ENCODE assay signal across 8 cellular contexts in the genomic region with DNA sequence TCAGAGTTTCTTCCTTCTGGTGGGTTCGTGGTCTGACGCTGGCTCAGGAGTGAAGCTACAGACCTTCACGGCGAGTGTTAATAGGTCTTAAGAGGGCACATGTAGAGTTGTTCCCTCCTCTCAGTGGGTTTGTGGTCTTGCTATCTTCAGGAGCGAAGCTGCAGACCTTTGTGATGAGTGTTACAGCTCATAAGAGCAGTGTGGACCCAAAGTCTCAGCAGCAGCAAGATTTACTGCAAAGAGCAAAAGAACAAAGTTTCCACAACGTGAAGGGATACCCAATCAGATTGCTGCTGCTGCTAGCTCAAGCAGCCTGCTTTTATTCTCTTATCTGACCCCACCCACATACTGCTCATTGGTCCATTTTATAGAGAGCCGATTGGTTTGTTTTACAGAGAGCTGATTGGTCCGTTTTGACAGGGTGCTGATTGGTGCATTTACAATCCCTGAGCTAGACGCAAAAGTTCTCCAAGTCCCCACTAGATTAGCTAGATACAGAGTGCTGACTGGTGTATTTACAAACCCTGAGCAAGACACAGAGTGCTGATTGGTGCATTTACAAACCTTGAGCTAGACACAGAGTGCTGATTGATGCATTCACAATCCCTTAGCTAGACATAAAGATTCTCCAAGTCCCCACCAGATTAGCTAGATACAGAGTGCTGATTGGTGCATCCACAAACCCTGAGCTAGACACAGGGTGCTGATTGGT. TPM values are rescaled to one million over a fixed set of nuclear protein-coding genes. Genes with fewer than 3 reads are reported as not detected.
DNase-seq lines count a peak whose midpoint lies in the region; ATAC-seq, FAIRE-seq and TF ChIP-seq lines count a peak whose summit lies in the region.
"Not testable (repeated sequence)": the region's sequence is repeated elsewhere in the genome, so short reads cannot be mapped to it uniquely, and the experiment has no call there.

No MANE protein-coding gene starts in this region.

- peak overlapping the region in 7 of 8 donors; percentile 18 to 62 (median 39) for H3K4me3 Mint-ChIP-seq in CD4-positive, alpha-beta memory T cell
- peak overlapping the region; percentile 36 for H3K4me3 Mint-ChIP-seq in activated CD4-positive, alpha-beta T cell treated with anti-CD3 and anti-CD28 coated beads, Interleukin-2, amount 10 ng/mL, durations not matched to agents 24 days and 14 days
- H3K4me3 Mint-ChIP-seq in activated T-cell treated with anti-CD3 and anti-CD28 coated beads, Interleukin-2, amount 50 U/mL, for 72 hours: peak overlapping the region; percentile 64 to 70
- H3K4me3 Mint-ChIP-seq in natural killer cell treated with Interleukin-12 subunit alpha and Interleukin-12 subunit beta and Interleukin-15 and Interleukin-18, amount 100 ng/mL, for 72 hours: peak overlapping the region; percentile 33

- H3K9ac ChIP-seq in K562 (ENCODE audit: insufficient read depth in 1 of 2, low read depth in 2 of 2, low read length in 2 of 2): not testable (repeated sequence)

- intact Hi-C loops in CD4-positive, alpha-beta memory T cell (cut with micrococcal nuclease); activated CD4-positive, alpha-beta T cell treated with anti-CD3 and anti-CD28 coated beads, Interleukin-2, amount 10 ng/mL, durations not matched to agents 24 days and 14 days (cut with micrococcal nuclease); K562 (cut with micrococcal nuclease): not testable (repeated sequence)

- H3K79me2 ChIP-seq in K562 (ENCODE audit: control insufficient read depth, insufficient read depth, low read length): not testable (repeated sequence)

- not testable (repeated sequence) for TF ChIP-seq EP300 in K562 (IDR thresholded peaks at IDR 0.05; ENCODE audit: low read length)

- not testable (repeated sequence) for H3K4me2 ChIP-seq in K562 (ENCODE audit: insufficient read depth, low read length)

- TF ChIP-seq CTCF in HEK293 (tag by site-specific recombination; IDR thresholded peaks at IDR 0.05); K562 (IDR thresholded peaks at IDR 0.05 in 2 of 3, conservative IDR thresholded peaks at IDR 0.05 in 1 of 3; ENCODE audit: insufficient read depth in 2 of 3, low read depth in 1 of 3, low read length in 3 of 3): not testable (repeated sequence)

- H3K9me3 Mint-ChIP-seq in CD4-positive, alpha-beta memory T cell; activated CD4-positive, alpha-beta T cell treated with anti-CD3 and anti-CD28 coated beads, Interleukin-2, amount 10 ng/mL, durations not matched to agents 24 days and 14 days; activated T-cell treated with anti-CD3 and anti-CD28 coated beads, Interleukin-2, amount 50 U/mL, for 72 hours; natural killer cell treated with Interleukin-12 subunit alpha and Interleukin-12 subunit beta and Interleukin-15 and Interleukin-18, amount 100 ng/mL, for 72 hours: not testable (repeated sequence)

- not testable (repeated sequence) for H3K27me3 ChIP-seq in CD4-positive, alpha-beta memory T cell (ENCODE audit: insufficient read depth, low read length); K562 (ENCODE audit: control insufficient read depth in 2 of 2, insufficient read depth in 2 of 2, low read length in 2 of 2)

- H3K9me1 ChIP-seq in K562 (ENCODE audit: control insufficient read depth, insufficient read depth, low read length): not testable (repeated sequence)

- H2AFZ ChIP-seq in K562 (ENCODE audit: low read depth, low read length): not testable (repeated sequence)

- not testable (repeated sequence) for TF ChIP-seq RAD21 in K562 (CRISPR knock-in tag; conservative IDR thresholded peaks at IDR 0.05 in 1 of 2, IDR thresholded peaks at IDR 0.05 in 1 of 2)

- not testable (repeated sequence) for BruUV-seq in K562 (replicated peaks; lab: Mats Ljungman, UMichigan)

- peak overlapping the region in 3 of 7 donors; percentile 19 to 81 (median 33) for H3K27ac Mint-ChIP-seq in CD4-positive, alpha-beta memory T cell
- peak overlapping the region; percentile 35 for H3K27ac Mint-ChIP-seq in activated CD4-positive, alpha-beta T cell treated with anti-CD3 and anti-CD28 coated beads, Interleukin-2, amount 10 ng/mL, durations not matched to agents 24 days and 14 days
- H3K27ac Mint-ChIP-seq in activated T-cell treated with anti-CD3 and anti-CD28 coated beads, Interleukin-2, amount 50 U/mL, for 72 hours; natural killer cell treated with Interleukin-12 subunit alpha and Interleukin-12 subunit beta and Interleukin-15 and Interleukin-18, amount 100 ng/mL, for 72 hours: not testable (repeated sequence)

- peak; percentile 35 for FAIRE-seq in K562 (lab: Jason Lieb, UNC)

- ATAC-seq in activated T-cell treated with anti-CD3 and anti-CD28 coated beads, Interleukin-2, amount 50 U/mL, for 72 hours (replicated peaks in 1 of 2): peak; percentile 64 to 80
- 0 out of 3 replicates have a peak, but pooled peaks have one; percentile 37 for ATAC-seq in K562
- ATAC-seq in natural killer cell treated with Interleukin-12 subunit alpha and Interleukin-12 subunit beta and Interleukin-15 and Interleukin-18, amount 100 ng/mL, for 72 hours: peak; percentile 20 to 31
- ATAC-seq in stimulated activated naive CD8-positive, alpha-beta T cell treated with anti-CD3 and anti-CD28 coated beads, Interleukin-15, Interleukin-2, amounts not matched to agents 100 U/mL and 50 U/mL, for 24 hours: peak; percentile 94

- H3K4me1 Mint-ChIP-seq in CD4-positive, alpha-beta memory T cell; activated CD4-positive, alpha-beta T cell treated with anti-CD3 and anti-CD28 coated beads, Interleukin-2, amount 10 ng/mL, durations not matched to agents 24 days and 14 days; activated T-cell treated with anti-CD3 and anti-CD28 coated beads, Interleukin-2, amount 50 U/mL, for 72 hours (ENCODE audit: low read depth); natural killer cell treated with Interleukin-12 subunit alpha and Interleukin-12 subunit beta and Interleukin-15 and Interleukin-18, amount 100 ng/mL, for 72 hours (ENCODE audit: low read depth in 2 of 2): not testable (repeated sequence)

- H3K36me3 Mint-ChIP-seq in CD4-positive, alpha-beta memory T cell; activated CD4-positive, alpha-beta T cell treated with anti-CD3 and anti-CD28 coated beads, Interleukin-2, amount 10 ng/mL, durations not matched to agents 24 days and 14 days (ENCODE audit: low read depth); activated T-cell treated with anti-CD3 and anti-CD28 coated beads, Interleukin-2, amount 50 U/mL, for 72 hours (ENCODE audit: insufficient read depth in 2 of 2); natural killer cell treated with Interleukin-12 subunit alpha and Interleukin-12 subunit beta and Interleukin-15 and Interleukin-18, amount 100 ng/mL, for 72 hours: not testable (repeated sequence)

- DNase-seq in CD4-positive, alpha-beta memory T cell: peak in 4 of 5 donors; percentile 13 to 30 (median 16)
- DNase-seq in OCI-M1 (lab: John Stamatoyannopoulos, UW): peak; percentile 89
- peak; percentile 62 for DNase-seq in activated CD4-positive, alpha-beta T cell treated with anti-CD3 and anti-CD28 coated beads, Interleukin-2, amount 10 ng/mL, durations not matched to agents 24 days and 14 days
- peak; percentile 9 to 15 for DNase-seq in activated T-cell treated with anti-CD3 and anti-CD28 coated beads, Interleukin-2, amount 50 U/mL, for 72 hours
- not testable (repeated sequence) for DNase-seq in K562 (ENCODE audit: extremely low read depth in 1 of 4, low spot score in 3 of 4); natural killer cell treated with Interleukin-12 subunit alpha and Interleukin-12 subunit beta and Interleukin-15 and Interleukin-18, amount 100 ng/mL, for 72 hours (ENCODE audit: low spot score)
- DNase-seq in stimulated activated naive CD8-positive, alpha-beta T cell treated with anti-CD3 and anti-CD28 coated beads, Interleukin-15, Interleukin-2, amounts not matched to agents 100 U/mL and 50 U/mL, for 24 hours: peak; percentile 20

- H3K27me3 Mint-ChIP-seq in CD4-positive, alpha-beta memory T cell; activated CD4-positive, alpha-beta T cell treated with anti-CD3 and anti-CD28 coated beads, Interleukin-2, amount 10 ng/mL, durations not matched to agents 24 days and 14 days; activated T-cell treated with anti-CD3 and anti-CD28 coated beads, Interleukin-2, amount 50 U/mL, for 72 hours (ENCODE audit: low read depth); natural killer cell treated with Interleukin-12 subunit alpha and Interleukin-12 subunit beta and Interleukin-15 and Interleukin-18, amount 100 ng/mL, for 72 hours: not testable (repeated sequence)

- not testable (repeated sequence) for H3K36me3 ChIP-seq in CD4-positive, alpha-beta memory T cell (ENCODE audit: insufficient read depth, low read length); HEK293 (ENCODE audit: control insufficient read depth in 2 of 2, insufficient read depth in 1 of 2, low read length in 2 of 2); K562 (ENCODE audit: control insufficient read depth, insufficient read depth, low read length)

- not testable (repeated sequence) for H3K27ac ChIP-seq in CD4-positive, alpha-beta memory T cell (ENCODE audit: low read depth, low read length); HEK293 (ENCODE audit: extremely low read depth, low read depth, low read length); K562 (ENCODE audit: extremely low read depth, low read depth, low read length)

- POLR2A ChIA-PET in CD4-positive, alpha-beta memory T cell (lab: Charles Lee; ENCODE audit: partially characterized antibody): not testable (repeated sequence)
- POLR2A ChIA-PET in HEK293 (lab: Yijun Ruan, JAX): interaction anchor here (1.1 kb wide), 1 partner anchor 9 kb away, joined by 5 read pairs; no protein-coding TSS in a partner anchor
- POLR2A ChIA-PET in K562 (lab: Yijun Ruan, JAX): interaction anchor here (0.6 to 1.5 kb wide), 5 partner anchors 11 to 100 kb away, joined by 3 to 5 read pairs (median 3); a partner anchor contains a TSS

- not testable (repeated sequence) for H3K9me3 ChIP-seq in CD4-positive, alpha-beta memory T cell (ENCODE audit: control insufficient read depth in 1 of 2, low read length in 2 of 2); HEK293 (ENCODE audit: control insufficient read depth, insufficient read depth, low read depth, low read length); K562 (replicated peaks; ENCODE audit: control insufficient read depth, insufficient read depth, low read depth, low read length)

- in situ Hi-C loops in K562 (cut with MboI): not testable (repeated sequence)

- H3K4me3 ChIP-seq in CD4-positive, alpha-beta memory T cell (ENCODE audit: low read length in 2 of 2); HEK293 (ENCODE audit: low read depth, low read length); K562: not testable (repeated sequence)

- H3K4me1 ChIP-seq in CD4-positive, alpha-beta memory T cell (ENCODE audit: insufficient read depth, low read length); HEK293 (ENCODE audit: control insufficient read depth, insufficient read depth, low read length); K562 (replicated peaks in 1 of 2; ENCODE audit: control insufficient read depth in 2 of 2, insufficient read depth in 2 of 2, low read length in 2 of 2): not testable (repeated sequence)

- WGBS in K562 (ENCODE audit: insufficient coverage, low coverage, missing lambda C conversion rate): 23% methylated on average over 7 of the region's 9 CpGs

- H4K20me1 ChIP-seq in K562 (replicated peaks; ENCODE audit: control insufficient read depth, insufficient read depth, low read length): not testable (repeated sequence)

- CTCF ChIA-PET in CD4-positive, alpha-beta memory T cell (lab: Charles Lee; ENCODE audit: partially characterized antibody); K562 (lab: Yijun Ruan, JAX; ENCODE audit: low intra/inter-chr PET ratio): not testable (repeated sequence)
- CTCF ChIA-PET in HEK293 (lab: Yijun Ruan, JAX): interaction anchor here (0.6 to 0.7 kb wide), 2 partner anchors 9 kb away, joined by 3 read pairs; no protein-coding TSS in a partner anchor

- TF ChIP-seq POLR2A in K562 (conservative IDR thresholded peaks at IDR 0.05): not testable (repeated sequence)

RNA-seq across cellular contexts. Expression of a gene that starts 19.7 kb away (rescaled TPM):
- 10 to 100 TPM; 50.1 to 51.8 TPM for total RNA-seq in CD4-positive, alpha-beta memory T cell
- polyA plus RNA-seq in CD4-positive, alpha-beta memory T cell: 10 to 100 TPM in 1 of 2 donors, 1 to 10 TPM in 1; 7.5 to 28.9 TPM
- 59.5 and 61.1 TPM in 2 replicates for total RNA-seq in activated CD4-positive, alpha-beta T cell treated with anti-CD3 and anti-CD28 coated beads, Interleukin-2, amount 10 ng/mL, durations not matched to agents 24 days and 14 days
- total RNA-seq in activated T-cell treated with anti-CD3 and anti-CD28 coated beads, Interleukin-2, amount 50 U/mL, for 72 hours: 10 to 100 TPM; 33.3 to 45.7 TPM
- 67.8 and 76.9 TPM in 2 replicates for total RNA-seq in K562 (2011; cell fraction: chromatin; rRNA removed; ENCODE audit: low replicate concordance)
- 30.4 and 43.4 TPM in 2 replicates for total RNA-seq in K562 (2011; cell fraction: nucleolus; rRNA removed)
- 41.6 and 50.4 TPM in 2 replicates for total RNA-seq in K562 (2011; cell fraction: nucleoplasm; rRNA removed)
- total RNA-seq in K562 (2014; rRNA removed) (15.9 and 20.2 TPM in 2 replicates), K562 (2014; rRNA removed; fragmentation: Illumina TruSeq; extraction: Trizol) (20.6 and 22.0 TPM in 2 replicates), K562 (2015; rRNA removed; fragmentation: Illumina TruSeq; extraction: Trizol) (18.3 and 18.5 TPM in 2 replicates), K562 (2021) (26.9 and 30.5 TPM in 2 replicates)
- polyA plus RNA-seq in K562 (2011; rRNA removed) (17.3 and 19.8 TPM in 2 replicates), K562 (2014; fragmentation: Illumina TruSeq; extraction: Trizol) (18.4 and 20.8 TPM in 2 replicates), K562 (2014; fragmentation: Nextera tagmentation; extraction: Ambion mirVana) (10 to 100 TPM; 12.1 to 14.1 TPM), K562 (2014; rRNA removed) (20.1 and 23.3 TPM in 2 replicates)
- polyA plus RNA-seq in K562 (2011; cell fraction: cytosol; rRNA removed): 12.4 and 17.1 TPM in 2 replicates
- 18.0 and 18.1 TPM in 2 replicates for polyA plus RNA-seq in K562 (2011; cell fraction: nucleus; rRNA removed)
- 11.4 and 15.8 TPM in 2 replicates for polyA plus RNA-seq in K562 (2012)
- polyA minus RNA-seq in K562 (2011; rRNA and poly(A)+ RNA removed): 24.5 and 25.3 TPM in 2 replicates
- 11.8 and 18.0 TPM in 2 replicates for polyA minus RNA-seq in K562 (2011; cell fraction: cytosol; rRNA and poly(A)+ RNA removed)
- polyA minus RNA-seq in K562 (2011; cell fraction: nucleus; rRNA and poly(A)+ RNA removed): 17.9 and 33.7 TPM in 2 replicates
- total RNA-seq in natural killer cell treated with Interleukin-12 subunit alpha and Interleukin-12 subunit beta and Interleukin-15 and Interleukin-18, amount 100 ng/mL, for 72 hours: 10 to 100 TPM; 29.7 to 53.8 TPM

Comparison
In these comparisons a context has a peak if more than half of its experiments do, and no peak if none do; other contexts are left out.
1. ATAC-seq: peak in every context shown above with its lines; median percentile 94 in stimulated activated naive CD8-positive, alpha-beta T cell treated with anti-CD3 and anti-CD28 coated beads, Interleukin-15, Interleukin-2, amounts not matched to agents 100 U/mL and 50 U/mL, for 24 hours; 72 in activated T-cell treated with anti-CD3 and anti-CD28 coated beads, Interleukin-2, amount 50 U/mL, for 72 hours; 37 in K562; 26 in natural killer cell treated with Interleukin-12 subunit alpha and Interleukin-12 subunit beta and Interleukin-15 and Interleukin-18, amount 100 ng/mL, for 72 hours.